Comparison of ENCODE assay signal across 13 cellular contexts in genomic region chr1:7335224-7335879, GRCh38.
DNase-seq lines count a peak whose midpoint lies in the region; ATAC-seq and TF ChIP-seq lines count a peak whose summit lies in the region.
"Had no signal": no experiment of that assay in that cellular context is flagged by ENCODE, and none has a peak within 500 bp of the region (broad histone marks: within the 10 kb centered on the region; RNA-seq: fewer than 3 reads in every experiment).

No MANE protein-coding gene starts in this region.

- DNase-seq in NCI-H345 (lab: John Stamatoyannopoulos, UW) (peak; percentile 17), NCI-H345 treated with DMSO at 0.1 percent for 48 hours (lab: John Stamatoyannopoulos, UW; ENCODE audit: unreplicated experiment) (no peak), SHP77 (lab: John Stamatoyannopoulos, UW) (peak; percentile 65 to 86), iris pigment epithelial cell (ENCODE audit: low read depth) (peak; percentile 23), transverse colon (no peak), NCI-H2029 treated with DMSO at 0.1 percent for 48 hours (lab: John Stamatoyannopoulos, UW) (no peak), middle frontal gyrus (ENCODE audit: extremely low spot score, low spot score) (no peak)
- DNase-seq: activated effector memory CD4-positive, alpha-beta T cell treated with anti-CD3 and anti-CD28 coated beads, Interleukin-2, amount 50 U/mL, for 16 hours; NCI-H774; psoas muscle; SIG-M5; testis had no signal

- H3K36me3 ChIP-seq in transverse colon = no peaks in the 10 kb centered on the region

- no peak for TF ChIP-seq CTCF in transverse colon (IDR thresholded peaks at IDR 0.05)

- intact Hi-C loops in transverse colon (cut with DNase I; ENCODE audit: low total_unique reads) = no loop called here

- TF ChIP-seq POLR2A in transverse colon (IDR thresholded peaks at IDR 0.05) = no peak

- ATAC-seq in HG03432 (IDR thresholded peaks at IDR 0.05; ENCODE audit: unreplicated experiment) = no peak

- H3K27me3 ChIP-seq in transverse colon = no peaks in the 10 kb centered on the region
- H3K27me3 ChIP-seq: testis had no signal

- H3K9me3 ChIP-seq in transverse colon = no peaks in the 10 kb centered on the region
- H3K9me3 ChIP-seq: psoas muscle, testis had no signal

- peaks cover 8 to 24% (median 13%) of the 10 kb centered on the region in 4 donors for H3K4me1 ChIP-seq in transverse colon
- H3K4me1 ChIP-seq: psoas muscle, testis had no signal

- H3K27ac ChIP-seq in transverse colon = peak overlapping the region; percentile 54 to 72 (median 70)
- H3K27ac ChIP-seq: psoas muscle, testis had no signal

- in situ Hi-C loops in transverse colon (cut with MboI; ENCODE audit: low pct_ligation_motif_present in 1 of 4, low pct_unique_long_range_greater_than_20kb in 1 of 4, low sequenced_read_pairs in 3 of 4) = no loop called here

- WGBS in transverse colon (ENCODE audit: low coverage in 1 of 2), 2 donors = 50 to 71% methylated on average over 4 to 13 of the region's 13 CpGs

- TF ChIP-seq EP300 in transverse colon (IDR thresholded peaks at IDR 0.05; ENCODE audit: low read depth) = no peak

- H3K4me3 ChIP-seq in transverse colon = no peak overlapping the region
- H3K4me3 ChIP-seq: psoas muscle, testis had no signal

Comparison
In these comparisons a context has a peak if more than half of its experiments do, and no peak if none do; other contexts are left out.
1. DNase-seq: peak in NCI-H345 (single experiment), SHP77 (2 of 2) and iris pigment epithelial cell (single experiment); none in NCI-H345 treated with DMSO at 0.1 percent for 48 hours (single experiment), transverse colon (single experiment), NCI-H2029 treated with DMSO at 0.1 percent for 48 hours (single experiment) and middle frontal gyrus (single experiment).